9 cellular contexts compared by ENCODE assay signal in genomic region chr2:169365093-169365483, GRCh38. TPM values are rescaled to one million over a fixed set of nuclear protein-coding genes. Genes with fewer than 3 reads are reported as not detected.
DNase-seq lines count a peak whose midpoint lies in the region; ATAC-seq and TF ChIP-seq lines count a peak whose summit lies in the region.
"Had no signal": no experiment of that assay in that cellular context is flagged by ENCODE, and none has a peak within 500 bp of the region (broad histone marks: within the 10 kb centered on the region; RNA-seq: fewer than 3 reads in every experiment).

No MANE protein-coding gene starts in this region.

- CTCF ChIA-PET in HEK293T (lab: Yijun Ruan, JAX), result no interaction called here

- H3K9me3 ChIP-seq in HUES64 (ENCODE audit: insufficient read depth, low read depth, low read length) (no peaks in the 10 kb centered on the region), psoas muscle (no peaks in the 10 kb centered on the region)

- intact Hi-C loops in dendritic cell treated with granulocyte-macrophage colony-stimulating factor and Interleukin-4, amounts not matched to agents 40 ng/mL and 50 ng/mL, for 4 days (cut with micrococcal nuclease), result no loop called here
- intact Hi-C loops in psoas muscle (cut with DNase I), result no loop called here

- WGBS in HUES64, result 60% methylated on average over 1 of the region's 1 CpG
- 25 to 47% (median 30%) methylated on average over 1 of the region's 1 CpG for WGBS in psoas muscle, 3 donors

- no peaks in the 10 kb centered on the region for H3K36me3 ChIP-seq in HUES64 (ENCODE audit: insufficient read depth, low read length)
- no peaks in the 10 kb centered on the region for H3K36me3 ChIP-seq in psoas muscle (ENCODE audit: insufficient read depth in 1 of 2, low read depth in 1 of 2)

- no peaks in the 10 kb centered on the region for H3K36me3 Mint-ChIP-seq in dendritic cell treated with granulocyte-macrophage colony-stimulating factor and Interleukin-4, amounts not matched to agents 40 ng/mL and 50 ng/mL, for 4 days (ENCODE audit: low read depth)

- peaks cover 21% of the 10 kb centered on the region; the same call in 1 of the 2 replicates for H3K4me1 ChIP-seq in HUES64 (ENCODE audit: insufficient read depth, low read length)
- H3K4me1 ChIP-seq in psoas muscle, result peaks cover 30% of the 10 kb centered on the region

- no peaks in the 10 kb centered on the region for H3K9me3 Mint-ChIP-seq in dendritic cell treated with granulocyte-macrophage colony-stimulating factor and Interleukin-4, amounts not matched to agents 40 ng/mL and 50 ng/mL, for 4 days

- peaks cover 48% of the 10 kb centered on the region for H3K27me3 ChIP-seq in HUES64 (ENCODE audit: insufficient read depth, low read length)
- H3K27me3 ChIP-seq in psoas muscle (ENCODE audit: insufficient read depth in 3 of 3, low read length in 2 of 3), result peaks cover 0 to 47% (median 16%) of the 10 kb centered on the region in 3 donors

- ATAC-seq in psoas muscle (no peak), GM21825 (IDR thresholded peaks at IDR 0.05; ENCODE audit: unreplicated experiment) (no peak)

- H3K4me1 Mint-ChIP-seq in dendritic cell treated with granulocyte-macrophage colony-stimulating factor and Interleukin-4, amounts not matched to agents 40 ng/mL and 50 ng/mL, for 4 days (ENCODE audit: low read depth), result peaks cover 43% of the 10 kb centered on the region

- POLR2A ChIA-PET in HEK293T (lab: Yijun Ruan, JAX), result no interaction called here

- H3K4me3 Mint-ChIP-seq in dendritic cell treated with granulocyte-macrophage colony-stimulating factor and Interleukin-4, amounts not matched to agents 40 ng/mL and 50 ng/mL, for 4 days, result peak overlapping the region; percentile 70

- H3K27me3 Mint-ChIP-seq in dendritic cell treated with granulocyte-macrophage colony-stimulating factor and Interleukin-4, amounts not matched to agents 40 ng/mL and 50 ng/mL, for 4 days, result peaks cover 45% of the 10 kb centered on the region

- H3K4me3 ChIP-seq in HUES64 (ENCODE audit: low read length) (peak overlapping the region; percentile 56), psoas muscle (peak overlapping the region; percentile 67)

- H3K9ac ChIP-seq in HUES64 (ENCODE audit: low read depth, low read length), result peak overlapping the region; percentile 56

- H3K27ac Mint-ChIP-seq in dendritic cell treated with granulocyte-macrophage colony-stimulating factor and Interleukin-4, amounts not matched to agents 40 ng/mL and 50 ng/mL, for 4 days, result no peak overlapping the region

- TF ChIP-seq CTCF in GM20000 (IDR thresholded peaks at IDR 0.05; ENCODE audit: extremely low read depth, missing control alignments) (no peak), psoas muscle (IDR thresholded peaks at IDR 0.05) (no peak)

- peak; percentile 70 for DNase-seq in DMS53 treated with DMSO at 0.1 percent for 48 hours (lab: John Stamatoyannopoulos, UW; ENCODE audit: unreplicated experiment)
- peak; percentile 59 for DNase-seq in GM20000 (ENCODE audit: low spot score)
- DNase-seq in psoas muscle, result no peak
- DNase-seq in cerebellum (ENCODE audit: low spot score), result no peak
- DNase-seq in HEK293T (ENCODE audit: extremely low spot score), result no peak

- H3K27ac ChIP-seq in HUES64 (ENCODE audit: low read depth, low read length) (peak overlapping the region; percentile 25; the same call in 1 of the 2 replicates), psoas muscle (no peak overlapping the region)

TF ChIP-seq in HEK293T, 16 proteins besides CTCF, POLR2A, EP300 and RAD21:
- TF ChIP-seq FOXM1 (IDR thresholded peaks at IDR 0.05; ENCODE audit: borderline replicate concordance) (no peak), SP1 (IDR thresholded peaks at IDR 0.05) (no peak)

RNA-seq across cellular contexts. Expression of gene LRP2, which starts 2.8 kb away (rescaled TPM):
- polyA plus RNA-seq in HUES64 (2013, experiment 1 of 2), result 3.7 TPM
- 8.4 TPM for polyA plus RNA-seq in HUES64 (2013, experiment 2 of 2)
- total RNA-seq in psoas muscle, result under 1 TPM in 1 of 4 donors, not detected in 3; 0.02 TPM
- polyA plus RNA-seq in psoas muscle, result not detected
- total RNA-seq in cerebellum, result 22.0 TPM
- total RNA-seq: M059J had no signal

Comparison
In these comparisons a context has a peak if more than half of its experiments do, and no peak if none do; other contexts are left out.
1. DNase-seq: peak in DMS53 treated with DMSO at 0.1 percent for 48 hours (single experiment) and GM20000 (single experiment); none in psoas muscle (0 of 2), cerebellum (single experiment) and HEK293T (single experiment).
2. RNA of gene LRP2, which starts 2.8 kb away (total RNA-seq): 22.0 TPM in cerebellum (single experiment); 0.02 TPM in psoas muscle; every median in the first group is over 10 times any median in the second.